In genomic region chrX:103927030-103927429, GRCh38 we compare ENCODE assay signal across 19 cellular contexts. TPM values are rescaled to one million over a fixed set of nuclear protein-coding genes. Genes with fewer than 3 reads are reported as not detected.
DNase-seq lines count a peak whose midpoint lies in the region; ATAC-seq, FAIRE-seq and TF ChIP-seq lines count a peak whose summit lies in the region.
"Had no signal": no experiment of that assay in that cellular context is flagged by ENCODE, and none has a peak within 500 bp of the region (broad histone marks: within the 10 kb centered on the region; RNA-seq: fewer than 3 reads in every experiment).

No MANE protein-coding gene starts in this region.

- no peak for TF ChIP-seq POLR2A in A549 (IDR thresholded peaks at IDR 0.05; ENCODE audit: low read length)

- H3K27ac ChIP-seq in A549 (no peak overlapping the region), RWPE1 (no peak overlapping the region)
- H3K27ac ChIP-seq: C4-2B, hepatocyte, prostate gland, tibial nerve had no signal

- POLR2A ChIA-PET in A549 (lab: Yijun Ruan, JAX) (no interaction called here), RWPE1 (lab: Yijun Ruan, JAX; ENCODE audit: low non-redundant PET) (no interaction called here)

- ATAC-seq in A549 (no peak), HG02610 (IDR thresholded peaks at IDR 0.05; ENCODE audit: unreplicated experiment) (peak; percentile 72), HG03442 (IDR thresholded peaks at IDR 0.05; ENCODE audit: unreplicated experiment) (peak; percentile 74), GM21717 (IDR thresholded peaks at IDR 0.05; ENCODE audit: unreplicated experiment) (no peak)
- ATAC-seq: GM23338 had no signal

- H3K4me2 ChIP-seq in A549 = no peak overlapping the region
- H3K4me2 ChIP-seq: GM23338, hepatocyte had no signal

- H3K4me1 ChIP-seq in A549 = no peaks in the 10 kb centered on the region
- H3K4me1 ChIP-seq: prostate gland, tibial nerve had no signal

- DNase-seq in A549 (ENCODE audit: low read depth in 1 of 2, low spot score in 1 of 2) (no peak), GM19239 (ENCODE audit: insufficient read length, low spot score) (no peak), COLO668 (lab: John Stamatoyannopoulos, UW; ENCODE audit: unreplicated experiment) (no peak), RWPE1 (ENCODE audit: low spot score) (no peak), SW 1271 (lab: John Stamatoyannopoulos, UW) (no peak)
- DNase-seq: 8988T; activated CD4-positive, CD25-positive, alpha-beta regulatory T cell; activated effector memory CD4-positive, alpha-beta T cell treated with anti-CD3 and anti-CD28 coated beads, Interleukin-2, amount 50 U/mL, for 16 hours; amygdala; SHP77 treated with DMSO at 0.1 percent for 48 hours had no signal

- H3K4me3 ChIP-seq in A549 = no peak overlapping the region
- H3K4me3 ChIP-seq: GM23338, hepatocyte, prostate gland, tibial nerve had no signal

- WGBS in A549 (ENCODE audit: missing lambda C conversion rate) = 63% methylated on average over 4 of the region's 4 CpGs

- no peak for TF ChIP-seq EP300 in A549 (IDR thresholded peaks at IDR 0.05)

- CTCF ChIA-PET in A549 (lab: Yijun Ruan, JAX) = interaction anchor here (0.5 kb wide), 1 partner anchor 197 kb away, joined by 3 read pairs; no protein-coding TSS in a partner anchor
- CTCF ChIA-PET in RWPE1 (lab: Yijun Ruan, JAX) = no interaction called here

- TF ChIP-seq CTCF in A549 (IDR thresholded peaks at IDR 0.05) (no peak), RWPE1 (conservative IDR thresholded peaks at IDR 0.05; ENCODE audit: low read depth) (no peak)

- FAIRE-seq in A549 (lab: Jason Lieb, UNC) = peak; percentile 68
- FAIRE-seq in GM19239 (lab: Jason Lieb, UNC) = peak; percentile 96
- FAIRE-seq: keratinocyte had no signal

- no peaks in the 10 kb centered on the region for H3K9me3 ChIP-seq in A549
- H3K9me3 ChIP-seq: prostate gland, tibial nerve had no signal

- TF ChIP-seq RAD21 in A549 (conservative IDR thresholded peaks at IDR 0.05 in 1 of 2, IDR thresholded peaks at IDR 0.05 in 1 of 2) = no peak

TF ChIP-seq in A549, 52 proteins besides CTCF, POLR2A, EP300 and RAD21:
- TF ChIP-seq PBX3 (IDR thresholded peaks at IDR 0.05) (no peak), HOXB13 (CRISPR knock-in tag; IDR thresholded peaks at IDR 0.05; ENCODE audit: low read depth) (no peak), ESRRA (IDR thresholded peaks at IDR 0.05; ENCODE audit: borderline replicate concordance, low read length) (no peak), RARB (CRISPR knock-in tag; IDR thresholded peaks at IDR 0.05) (no peak), KDM5A (IDR thresholded peaks at IDR 0.05) (no peak), KDM1A (IDR thresholded peaks at IDR 0.05; ENCODE audit: low read depth) (no peak), ZFP36 (IDR thresholded peaks at IDR 0.05; ENCODE audit: borderline replicate concordance, partially characterized antibody) (no peak), HES2 (IDR thresholded peaks at IDR 0.05) (no peak)

RNA-seq across cellular contexts. Expression of gene TMSB15B, which starts 35.4 kb away (rescaled TPM):
- polyA plus RNA-seq in A549 (2011; rRNA removed) (8.4 and 12.2 TPM in 2 replicates), A549 (2017; fragmentation: RNase III; extraction: RNeasy Plus Mini Kit Qiagen cat#74134 plus additional on column Dnase treatment) (5.3 to 8.0 TPM (median 6.5 TPM) in 3 replicates)
- 4.3 TPM in 2 replicates for polyA plus RNA-seq in A549 (2012; cell fraction: cytosol; rRNA removed)
- polyA plus RNA-seq in A549 (2012; cell fraction: nucleus; rRNA removed) = 2.2 and 3.3 TPM in 2 replicates
- 1.1 and 1.2 TPM in 2 replicates for polyA minus RNA-seq in A549 (2011; rRNA and poly(A)+ RNA removed)

Comparison
In these comparisons a context has a peak if more than half of its experiments do, and no peak if none do; other contexts are left out.
1. ATAC-seq: peak in HG02610 (single experiment) and HG03442 (single experiment); none in A549 (0 of 2) and GM21717 (single experiment).